Comparison of ENCODE assay signal across 21 cellular contexts in genomic region chr2:60335533-60336237, GRCh38.
A peak's percentile ranks its signal among the peaks of the same experiment; 100 is the strongest.
DNase-seq lines count a peak whose midpoint lies in the region; ATAC-seq and TF ChIP-seq lines count a peak whose summit lies in the region.
"Had no signal": no experiment of that assay in that cellular context is flagged by ENCODE, and none has a peak within 500 bp of the region (broad histone marks: within the 10 kb centered on the region; RNA-seq: fewer than 3 reads in every experiment).

No MANE protein-coding gene starts in this region.

- H3K4me2 ChIP-seq in GM23338, result no peak overlapping the region

- H3K9ac ChIP-seq in endodermal cell (ENCODE audit: extremely low read depth, low read length, poor library complexity, severe bottlenecking), result no peak overlapping the region

- H3K9me3 ChIP-seq in endodermal cell (ENCODE audit: control insufficient read depth, low read length), result no peaks in the 10 kb centered on the region
- H3K9me3 ChIP-seq: esophagus squamous epithelium, heart right ventricle, psoas muscle, stomach had no signal

- no peaks in the 10 kb centered on the region for H3K27me3 ChIP-seq in GM23338 (ENCODE audit: insufficient read depth)
- H3K27me3 ChIP-seq in endodermal cell (ENCODE audit: control insufficient read depth, insufficient read depth, low read length, poor library complexity, severe bottlenecking), result peaks cover 12% of the 10 kb centered on the region
- H3K27me3 ChIP-seq: esophagus squamous epithelium, heart right ventricle, stomach had no signal

- H3K4me3 ChIP-seq in GM23338 (no peak overlapping the region), endodermal cell (ENCODE audit: low read length) (no peak overlapping the region)
- H3K4me3 ChIP-seq: esophagus squamous epithelium, heart right ventricle, psoas muscle, stomach had no signal

- H3K9me2 ChIP-seq in GM23338 (ENCODE audit: insufficient read depth), result no peaks in the 10 kb centered on the region

- no peaks in the 10 kb centered on the region for H3K79me2 ChIP-seq in GM23338 (replicated peaks; ENCODE audit: insufficient read depth)

- ATAC-seq in GM23338 (peak; percentile 65), HG03520 (IDR thresholded peaks at IDR 0.05; ENCODE audit: unreplicated experiment) (no peak)
- no peak for ATAC-seq in stimulated activated naive CD8-positive, alpha-beta T cell treated with anti-CD3 and anti-CD28 coated beads, Interleukin-15, amount 100 ng/mL, for 72 hours
- ATAC-seq: psoas muscle had no signal

- H3K36me3 Mint-ChIP-seq in GM23338 (ENCODE audit: low read depth) (no peaks in the 10 kb centered on the region), endodermal cell (ENCODE audit: low read depth) (no peaks in the 10 kb centered on the region), progenitor cell of endocrine pancreas (ENCODE audit: insufficient read depth) (no peaks in the 10 kb centered on the region)

- no peak for TF ChIP-seq CTCF in GM23338 (conservative IDR thresholded peaks at IDR 0.05; ENCODE audit: low read depth in 2 of 2)
- no peak for TF ChIP-seq CTCF in endodermal cell (conservative IDR thresholded peaks at IDR 0.05)
- TF ChIP-seq CTCF in progenitor cell of endocrine pancreas (IDR thresholded peaks at IDR 0.05; ENCODE audit: unreplicated experiment), result no peak

- H3K4me1 Mint-ChIP-seq in GM23338, result peaks cover 8% of the 10 kb centered on the region; the same call in 1 of the 3 replicates
- H3K4me1 Mint-ChIP-seq in endodermal cell, result peaks cover 10% of the 10 kb centered on the region
- peaks cover 17% of the 10 kb centered on the region for H3K4me1 Mint-ChIP-seq in progenitor cell of endocrine pancreas (ENCODE audit: low read depth)
- no peaks in the 10 kb centered on the region for H3K4me1 Mint-ChIP-seq in stimulated activated naive CD8-positive, alpha-beta T cell treated with anti-CD3 and anti-CD28 coated beads, Interleukin-15, amount 100 ng/mL, for 72 hours

- H4K20me1 ChIP-seq in GM23338 (replicated peaks; ENCODE audit: insufficient read depth), result no peaks in the 10 kb centered on the region

- H3K4me3 Mint-ChIP-seq in GM23338 (no peak overlapping the region), endodermal cell (no peak overlapping the region), progenitor cell of endocrine pancreas (ENCODE audit: low read depth) (no peak overlapping the region)
- no peak overlapping the region for H3K4me3 Mint-ChIP-seq in stimulated activated naive CD8-positive, alpha-beta T cell treated with anti-CD3 and anti-CD28 coated beads, Interleukin-15, amount 100 ng/mL, for 72 hours

- DNase-seq in GM23338 (ENCODE audit: low spot score) (no peak), NCI-H69 (lab: John Stamatoyannopoulos, UW) (peak; percentile 88), endodermal cell (peak; percentile 36), progenitor cell of endocrine pancreas (ENCODE audit: low spot score, unreplicated experiment) (no peak)
- DNase-seq in stimulated activated CD4-positive, alpha-beta T cell treated with anti-CD3 and anti-CD28 coated beads, Interleukin-4, amount 100 ng/mL, for 1 hour, result no peak
- no peak for DNase-seq in stimulated activated naive CD8-positive, alpha-beta T cell treated with anti-CD3 and anti-CD28 coated beads, Interleukin-15, amount 100 ng/mL, for 72 hours
- DNase-seq: activated CD4-positive, alpha-beta T cell treated with anti-CD3 and anti-CD28 coated beads for 4 hours; activated naive CD4-positive, alpha-beta T cell treated with anti-CD3 and anti-CD28 coated beads, Interleukin-2, amount 50 U/mL, for 16 hours; activated T-cell treated with anti-CD3 and anti-CD28 coated beads for 4 hours; dermis blood vessel endothelial cell; esophagus squamous epithelium; heart right ventricle; KG1; kidney; NCI-H1436 treated with DMSO at 0.1 percent for 48 hours; psoas muscle; stimulated activated CD4-positive, alpha-beta T cell treated with anti-CD3 and anti-CD28 coated beads, Interleukin-12 subunit alpha, Interleukin-12 subunit beta, amount 100 ng/mL, for 4 hours; stomach; T-helper 2 cell had no signal

- H3K4me1 ChIP-seq in GM23338 (ENCODE audit: insufficient read depth) (0 out of 2 replicates have a peak, but pooled peaks cover 4% of the 10 kb centered on the region), endodermal cell (ENCODE audit: control insufficient read depth, insufficient read depth, low read length) (no peaks in the 10 kb centered on the region)
- H3K4me1 ChIP-seq: psoas muscle had no signal

- H3K36me3 ChIP-seq in GM23338 (ENCODE audit: insufficient read depth) (no peaks in the 10 kb centered on the region), endodermal cell (ENCODE audit: control insufficient read depth, insufficient read depth, low read length) (no peaks in the 10 kb centered on the region)
- H3K36me3 ChIP-seq: esophagus squamous epithelium, heart right ventricle, stomach had no signal

- H3K27me3 Mint-ChIP-seq in GM23338 (ENCODE audit: insufficient read depth, low read depth, poor library complexity) (peaks cover 1% of the 10 kb centered on the region), endodermal cell (ENCODE audit: insufficient read depth) (peaks cover 46% of the 10 kb centered on the region), progenitor cell of endocrine pancreas (peaks cover 6% of the 10 kb centered on the region)
- H3K27me3 Mint-ChIP-seq in stimulated activated naive CD8-positive, alpha-beta T cell treated with anti-CD3 and anti-CD28 coated beads, Interleukin-15, amount 100 ng/mL, for 72 hours, result no peaks in the 10 kb centered on the region

- WGBS in endodermal cell (ENCODE audit: insufficient coverage in 1 of 2, insufficient read length in 1 of 2), 2 experiments, result 85 to 93% methylated on average over 12 to 13 of the region's 13 CpGs

- H3F3A ChIP-seq in GM23338 (replicated peaks; ENCODE audit: low read depth), result no peaks in the 10 kb centered on the region

- H3K27ac ChIP-seq in GM23338 (ENCODE audit: low read depth) (no peak overlapping the region), endodermal cell (ENCODE audit: low read depth, low read length) (no peak overlapping the region)
- H3K27ac ChIP-seq: esophagus squamous epithelium, heart right ventricle, psoas muscle, RWPE1, stomach had no signal

- no peaks in the 10 kb centered on the region for H3K9me3 Mint-ChIP-seq in GM23338
- H3K9me3 Mint-ChIP-seq in endodermal cell, result no peaks in the 10 kb centered on the region
- H3K9me3 Mint-ChIP-seq in progenitor cell of endocrine pancreas (ENCODE audit: low read depth), result no peaks in the 10 kb centered on the region
- H3K9me3 Mint-ChIP-seq in stimulated activated naive CD8-positive, alpha-beta T cell treated with anti-CD3 and anti-CD28 coated beads, Interleukin-15, amount 100 ng/mL, for 72 hours, result no peaks in the 10 kb centered on the region

- H2AFZ ChIP-seq in GM23338, result peak overlapping the region; percentile 86

- H3K27ac Mint-ChIP-seq in GM23338 (no peak overlapping the region), endodermal cell (no peak overlapping the region), progenitor cell of endocrine pancreas (peak overlapping the region; percentile 53)
- H3K27ac Mint-ChIP-seq in stimulated activated naive CD8-positive, alpha-beta T cell treated with anti-CD3 and anti-CD28 coated beads, Interleukin-15, amount 100 ng/mL, for 72 hours, result no peak overlapping the region

TF ChIP-seq in GM23338, 12 proteins besides CTCF, POLR2A, EP300 and RAD21 (continues in another document):
- TF ChIP-seq POLR2AphosphoS5 (IDR thresholded peaks at IDR 0.05; ENCODE audit: low read depth) (no peak), ZNF114 (CRISPR knock-in tag; IDR thresholded peaks at IDR 0.05) (no peak), EZH2 (IDR thresholded peaks at IDR 0.05; ENCODE audit: low read depth, unreplicated experiment) (no peak), JUNB (IDR thresholded peaks at IDR 0.05; ENCODE audit: unreplicated experiment) (no peak)

Comparison
In these comparisons a context has a peak if more than half of its experiments do, and no peak if none do; other contexts are left out.
1. DNase-seq: peak in NCI-H69 (single experiment) and endodermal cell (single experiment); none in GM23338 (single experiment), progenitor cell of endocrine pancreas (single experiment), stimulated activated CD4-positive, alpha-beta T cell treated with anti-CD3 and anti-CD28 coated beads, Interleukin-4, amount 100 ng/mL, for 1 hour (single experiment) and stimulated activated naive CD8-positive, alpha-beta T cell treated with anti-CD3 and anti-CD28 coated beads, Interleukin-15, amount 100 ng/mL, for 72 hours (0 of 2).